Comparison of ENCODE assay signal across 20 cellular contexts in the genomic region with DNA sequence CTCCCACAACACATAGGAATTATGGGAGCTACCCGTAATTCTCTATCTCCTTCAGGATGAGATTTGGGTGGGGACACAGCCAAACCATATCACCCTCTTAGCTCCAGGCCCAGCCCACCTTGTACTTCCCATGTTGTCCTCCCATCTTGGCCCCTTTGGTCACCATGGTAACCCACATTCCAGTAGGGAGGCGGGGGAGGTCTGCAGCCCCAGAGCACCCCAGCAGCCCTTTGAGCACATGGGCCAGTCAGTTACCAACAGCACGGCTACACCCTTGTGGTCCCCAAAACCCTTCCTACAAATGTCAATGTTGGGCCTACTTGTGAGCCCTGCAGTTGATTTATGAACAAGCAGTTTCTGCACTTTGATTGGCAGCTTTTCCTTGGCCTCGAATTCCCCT.
"Had no signal": no experiment of that assay in that cellular context is flagged by ENCODE, and none has a peak within 500 bp of the region (broad histone marks: within the 10 kb centered on the region; RNA-seq: fewer than 3 reads in every experiment).

No MANE protein-coding gene starts in this region.

- H3K36me3 ChIP-seq: ascending aorta, WERI-Rb-1 had no signal

- FAIRE-seq: bronchial epithelial cell, keratinocyte had no signal

- H2AFZ ChIP-seq: hepatocyte had no signal

- H3K4me3 ChIP-seq: ascending aorta, esophagus muscularis mucosa, hepatocyte, left lung, skin epidermis had no signal

- H3K27ac Mint-ChIP-seq: activated CD4-positive, alpha-beta T cell treated with anti-CD3 and anti-CD28 coated beads for 36 hours; activated CD8-positive, alpha-beta T cell treated with anti-CD3 and anti-CD28 coated beads for 36 hours; activated naive CD4-positive, alpha-beta T cell treated with anti-CD3 and anti-CD28 coated beads for 36 hours; T-helper 17 cell had no signal

- ATAC-seq: activated CD4-positive, alpha-beta T cell treated with anti-CD3 and anti-CD28 coated beads for 36 hours; activated CD8-positive, alpha-beta T cell treated with anti-CD3 and anti-CD28 coated beads for 36 hours; left lung; T-helper 17 cell had no signal

- H3K79me2 ChIP-seq: hepatocyte had no signal

- H3K9me3 Mint-ChIP-seq: activated CD8-positive, alpha-beta T cell treated with anti-CD3 and anti-CD28 coated beads for 36 hours; activated naive CD4-positive, alpha-beta T cell treated with anti-CD3 and anti-CD28 coated beads for 36 hours had no signal

- H3K27me3 ChIP-seq: ascending aorta, esophagus muscularis mucosa, hepatocyte, left lung had no signal

- DNase-seq: activated CD4-positive, alpha-beta T cell treated with anti-CD3 and anti-CD28 coated beads for 36 hours; activated CD8-positive, alpha-beta T cell treated with anti-CD3 and anti-CD28 coated beads for 36 hours; activated naive CD4-positive, alpha-beta T cell treated with anti-CD3 and anti-CD28 coated beads for 36 hours; left lung; mammary epithelial cell; naive B cell; retina; stimulated activated CD4-positive, alpha-beta T cell treated with anti-CD3 and anti-CD28 coated beads, Interleukin-15, amount 100 ng/mL, for 24 hours; stimulated activated CD4-positive, alpha-beta T cell treated with anti-CD3 and anti-CD28 coated beads, Interleukin-4, amount 100 ng/mL, for 1 hour; stimulated activated naive CD4-positive, alpha-beta T cell; substantia nigra; T-helper 17 cell; trophoblast cell; WERI-Rb-1 had no signal

- H3K4me2 ChIP-seq: hepatocyte had no signal

- H3K9me3 ChIP-seq: ascending aorta, esophagus muscularis mucosa had no signal

- H3K27me3 Mint-ChIP-seq: naive B cell had no signal

- H3K4me3 Mint-ChIP-seq: activated CD4-positive, alpha-beta T cell treated with anti-CD3 and anti-CD28 coated beads for 36 hours; activated CD8-positive, alpha-beta T cell treated with anti-CD3 and anti-CD28 coated beads for 36 hours; activated naive CD4-positive, alpha-beta T cell treated with anti-CD3 and anti-CD28 coated beads for 36 hours; T-helper 17 cell had no signal

- H3K27ac ChIP-seq: ascending aorta, esophagus muscularis mucosa, hepatocyte, left lung, skin epidermis, WERI-Rb-1 had no signal
